In genomic region chr2:205717999-205718398, GRCh38 we compare ENCODE assay signal across 2 cellular contexts.
TF ChIP-seq lines count a peak whose summit lies in the region.

No MANE protein-coding gene starts in this region.

TF ChIP-seq in IMR-90, 13 proteins besides CTCF, POLR2A, EP300 and RAD21:
- TF ChIP-seq SMC3 (IDR thresholded peaks at IDR 0.05; ENCODE audit: low read depth, low read length), result no peak
- TF ChIP-seq CEBPB (IDR thresholded peaks at IDR 0.05; ENCODE audit: low read depth, low read length), result no peak
- TF ChIP-seq RFX5 (IDR thresholded peaks at IDR 0.05; ENCODE audit: low read depth, low read length), result no peak

TF ChIP-seq in WTC11, 78 proteins besides CTCF, POLR2A, EP300 and RAD21:
- no peak for TF ChIP-seq TEAD4 (CRISPR knock-in tag; IDR thresholded peaks at IDR 0.05)
- TF ChIP-seq JAZF1 (CRISPR knock-in tag; IDR thresholded peaks at IDR 0.05), result no peak
- TF ChIP-seq NFYB (CRISPR knock-in tag; conservative IDR thresholded peaks at IDR 0.05; ENCODE audit: low read depth), result no peak
- TF ChIP-seq TEAD1 (CRISPR knock-in tag; IDR thresholded peaks at IDR 0.05), result no peak
TF ChIP-seq in WTC11: peak in this region for 0.
